In genomic region chrX:71618303-71618721, GRCh38 we compare ENCODE assay signal across 1 cellular context.
A peak's percentile ranks its signal among the peaks of the same experiment; 100 is the strongest.
TF ChIP-seq lines count a peak whose summit lies in the region.

Gene CXCR3 (minus strand): TSS chrX:71618511. CDS start chrX:71618449, 62 bp downstream.

TF ChIP-seq in GM12878, 131 proteins besides CTCF, POLR2A, EP300 and RAD21 (continued from another document and continues in another):
- TF ChIP-seq SKIL (IDR thresholded peaks at IDR 0.05; ENCODE audit: low read depth, poor library complexity, severe bottlenecking) (peak; percentile 84), ETV6 (conservative IDR thresholded peaks at IDR 0.05 in 1 of 2, IDR thresholded peaks at IDR 0.05 in 1 of 2; ENCODE audit: borderline replicate concordance in 1 of 2, low read depth in 1 of 2) (peak in 1 of 2 experiments; percentile 82; a peak in 2 of 4 replicates), CBX3 (IDR thresholded peaks at IDR 0.05; ENCODE audit: borderline replicate concordance, low read depth) (no peak), ZBTB11 (CRISPR knock-in tag; IDR thresholded peaks at IDR 0.05) (no peak), KAT2A (conservative IDR thresholded peaks at IDR 0.05; ENCODE audit: control insufficient read depth, low read depth, low read length) (no peak), HSF1 (IDR thresholded peaks at IDR 0.05; ENCODE audit: low read depth, low read length) (no peak), ZNF24 (IDR thresholded peaks at IDR 0.05) (no peak), TAF1 (IDR thresholded peaks at IDR 0.05; ENCODE audit: borderline replicate concordance, low read depth, low read length) (peak; percentile 75; the same call in 1 of the 2 replicates), NFIC (IDR thresholded peaks at IDR 0.05; ENCODE audit: low read depth, low read length) (no peak), RELA (IDR thresholded peaks at IDR 0.05; ENCODE audit: borderline replicate concordance, partially characterized antibody) (no peak), EED (IDR thresholded peaks at IDR 0.05; ENCODE audit: low read depth) (peak; percentile 100), IRF3 (IDR thresholded peaks at IDR 0.05) (no peak), RELB (IDR thresholded peaks at IDR 0.05; ENCODE audit: low read depth) (peak; percentile 92), BRCA1 (IDR thresholded peaks at IDR 0.05; ENCODE audit: low read depth, low read length) (no peak), SREBF2 (IDR thresholded peaks at IDR 0.05; ENCODE audit: low read length) (no peak), EGR1 (IDR thresholded peaks at IDR 0.05; ENCODE audit: borderline replicate concordance in 1 of 2, low read depth in 2 of 2, low read length in 2 of 2) (0 out of 3 replicates have a peak, but pooled peaks of 1 of the 2 experiments have one; percentile 39), E4F1 (IDR thresholded peaks at IDR 0.05; ENCODE audit: borderline replicate concordance, partially characterized antibody) (no peak), NBN (IDR thresholded peaks at IDR 0.05) (peak; percentile 68; the same call in 1 of the 2 replicates), FOXK2 (IDR thresholded peaks at IDR 0.05) (no peak), CREB1 (IDR thresholded peaks at IDR 0.05; ENCODE audit: low read depth) (no peak), HCFC1 (IDR thresholded peaks at IDR 0.05; ENCODE audit: low read length) (no peak), CEBPB (IDR thresholded peaks at IDR 0.05; ENCODE audit: borderline replicate concordance in 1 of 2, low read depth in 2 of 2, low read length in 2 of 2) (no peak), ELK1 (IDR thresholded peaks at IDR 0.05; ENCODE audit: low read depth, low read length) (no peak), MYB (IDR thresholded peaks at IDR 0.05; ENCODE audit: borderline replicate concordance, low read depth, low read length) (no peak), NFXL1 (IDR thresholded peaks at IDR 0.05; ENCODE audit: borderline replicate concordance) (no peak), RBBP5 (conservative IDR thresholded peaks at IDR 0.05) (no peak), MYC (IDR thresholded peaks at IDR 0.05; ENCODE audit: insufficient read depth, insufficient read length, insufficient replicate concordance, low read length, severe bottlenecking) (no peak), SIN3A (IDR thresholded peaks at IDR 0.05; ENCODE audit: low read depth, low read length) (0 out of 2 replicates have a peak, but pooled peaks have one; percentile 17), BHLHE40 (IDR thresholded peaks at IDR 0.05; ENCODE audit: borderline replicate concordance in 1 of 2, low read depth in 2 of 2, low read length in 1 of 2) (peak; percentile 84 to 90), RAD51 (IDR thresholded peaks at IDR 0.05) (no peak), BCL11A (IDR thresholded peaks at IDR 0.05; ENCODE audit: low read depth, low read length) (peak; percentile 88), EZH2 (IDR thresholded peaks at IDR 0.05; ENCODE audit: borderline replicate concordance, control insufficient read depth, low read depth, low read length) (no peak), IRF4 (IDR thresholded peaks at IDR 0.05; ENCODE audit: low read depth, low read length) (peak; percentile 91), MTA3 (IDR thresholded peaks at IDR 0.05; ENCODE audit: borderline replicate concordance, low read length) (no peak), BMI1 (IDR thresholded peaks at IDR 0.05; ENCODE audit: borderline replicate concordance) (peak; percentile 32; the same call in 1 of the 2 replicates), ZNF592 (IDR thresholded peaks at IDR 0.05) (no peak), SIX5 (IDR thresholded peaks at IDR 0.05; ENCODE audit: low read depth, low read length, severe bottlenecking) (no peak), ZZZ3 (IDR thresholded peaks at IDR 0.05; ENCODE audit: control insufficient read depth, insufficient read length, low read depth) (no peak), SUPT20H (IDR thresholded peaks at IDR 0.05; ENCODE audit: borderline replicate concordance, control insufficient read depth, low read depth, low read length) (no peak), FOXM1 (IDR thresholded peaks at IDR 0.05; ENCODE audit: low read depth, low read length) (no peak), RUNX3 (IDR thresholded peaks at IDR 0.05; ENCODE audit: low read length) (no peak), GATAD2B (conservative IDR thresholded peaks at IDR 0.05; ENCODE audit: low read depth) (no peak; the same call in none of the 2 replicates), IRF5 (IDR thresholded peaks at IDR 0.05; ENCODE audit: borderline replicate concordance) (no peak), CHD4 (IDR thresholded peaks at IDR 0.05) (no peak), ZNF622 (IDR thresholded peaks at IDR 0.05) (no peak)
